11 cellular contexts compared by ENCODE assay signal in the genomic region with DNA sequence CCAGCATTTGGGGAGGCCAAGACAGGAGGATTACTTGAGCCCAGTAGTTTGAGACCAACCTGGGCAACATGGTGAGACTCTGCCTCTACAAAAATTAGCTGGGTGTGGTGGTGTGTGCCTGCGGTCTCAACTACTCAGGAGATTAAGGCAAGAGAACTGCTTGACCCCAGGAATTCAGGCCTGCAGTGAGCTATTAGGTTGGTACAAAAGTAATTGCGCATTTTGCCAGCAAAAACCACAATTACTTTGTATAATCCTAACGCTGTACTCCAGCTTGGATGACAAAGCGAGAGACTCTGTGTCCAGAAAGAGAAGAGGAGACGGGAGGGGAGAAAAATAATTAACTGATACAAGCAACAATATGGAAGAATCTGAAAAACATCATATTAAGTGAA. TPM values are rescaled to one million over a fixed set of nuclear protein-coding genes. Genes with fewer than 3 reads are reported as not detected.
A peak's percentile ranks its signal among the peaks of the same experiment; 100 is the strongest.
DNase-seq lines count a peak whose midpoint lies in the region; TF ChIP-seq lines count a peak whose summit lies in the region.
"Had no signal": no experiment of that assay in that cellular context is flagged by ENCODE, and none has a peak within 500 bp of the region (broad histone marks: within the 10 kb centered on the region; RNA-seq: fewer than 3 reads in every experiment).

No MANE protein-coding gene starts in this region.

- H3K27me3 Mint-ChIP-seq in Calu3 (ENCODE audit: unreplicated experiment): no peaks in the 10 kb centered on the region

- no TSS peak for BruUV-seq in Calu3 (replicated peaks; lab: Mats Ljungman, UMichigan)

- intact Hi-C loops in Calu3 (cut with micrococcal nuclease; ENCODE audit: unreplicated experiment): loop anchor here (10.0 kb wide), 1 partner anchor 87 kb away; the partner anchor contains the start of gene CRK

- H3K4me1 Mint-ChIP-seq in Calu3 (ENCODE audit: low read depth, unreplicated experiment): peaks cover 26% of the 10 kb centered on the region

- H3K4me3 ChIP-seq in retinal pigment epithelial cell (ENCODE audit: low read length): no peak overlapping the region
- H3K4me3 ChIP-seq: mucosa of descending colon had no signal

- CTCF ChIA-PET in Calu3 (lab: Charles Lee): interaction anchor here (1.2 kb wide), 1 partner anchor 24 kb away, joined by 3 read pairs; no protein-coding TSS in a partner anchor

- in situ Hi-C loops in KBM-7 (cut with MboI; ENCODE audit: low pct_unique_long_range_greater_than_20kb, low sequenced_read_pairs): no loop called here

- H3K27ac Mint-ChIP-seq in Calu3 (ENCODE audit: unreplicated experiment): peak overlapping the region; percentile 52

- DNase-seq in Calu3 (no peak), RPMI7951 (ENCODE audit: low read depth) (peak; percentile 26), epithelial cell of prostate (ENCODE audit: low read depth, low spot score) (no peak), retinal pigment epithelial cell (ENCODE audit: low read depth) (peak; percentile 87), inferior parietal cortex (ENCODE audit: extremely low spot score) (no peak), NCI-H69 (lab: John Stamatoyannopoulos, UW) (no peak), C1 segment of cervical spinal cord (lab: John Stamatoyannopoulos, UW) (no peak), KBM-7 (no peak)
- DNase-seq: activated effector memory CD4-positive, alpha-beta T cell treated with anti-CD3 and anti-CD28 coated beads, Interleukin-2, amount 50 U/mL, for 16 hours; mucosa of descending colon; stimulated activated CD4-positive, alpha-beta T cell treated with anti-CD3 and anti-CD28 coated beads, Interleukin-2, amount 100 ng/mL, for 48 hours had no signal

- peaks cover 44% of the 10 kb centered on the region for H3K36me3 Mint-ChIP-seq in Calu3 (ENCODE audit: insufficient read depth, unreplicated experiment)

- no peak for TF ChIP-seq CTCF in Calu3 (IDR thresholded peaks at IDR 0.05; ENCODE audit: unreplicated experiment)
- no peak for TF ChIP-seq CTCF in retinal pigment epithelial cell (conservative IDR thresholded peaks at IDR 0.05; ENCODE audit: low read depth, low read length)

- H3K9me3 Mint-ChIP-seq in Calu3 (ENCODE audit: low read depth, unreplicated experiment): no peaks in the 10 kb centered on the region

- H3K27ac ChIP-seq in epithelial cell of prostate: peak overlapping the region; percentile 52

- no peak overlapping the region for H3K4me3 Mint-ChIP-seq in Calu3 (ENCODE audit: low read depth, unreplicated experiment)

RNA-seq across cellular contexts. Expression of gene YWHAE, which starts 32.7 kb away (rescaled TPM):
- total RNA-seq in Calu3 (2022): 466 and 504 TPM in 2 replicates
- total RNA-seq in RPMI7951 (2014; rRNA removed; shearing (Covaris generic)): 337 and 342 TPM in 2 replicates

Comparison
In these comparisons a context has a peak if more than half of its experiments do, and no peak if none do; other contexts are left out.
1. DNase-seq: peak in RPMI7951 (single experiment) and retinal pigment epithelial cell (single experiment); none in Calu3 (single experiment), epithelial cell of prostate (single experiment), inferior parietal cortex (single experiment), NCI-H69 (single experiment), C1 segment of cervical spinal cord (0 of 14) and KBM-7 (single experiment).